ENCODE assay signal across 1 cellular context in genomic region chr3:3180421-3180820, GRCh38.
TF ChIP-seq lines count a peak whose summit lies in the region.

No MANE protein-coding gene starts in this region.

TF ChIP-seq in GM23338, 12 proteins besides CTCF, POLR2A, EP300 and RAD21:
- no peak for TF ChIP-seq REST (IDR thresholded peaks at IDR 0.05; ENCODE audit: unreplicated experiment)
- TF ChIP-seq JUNB (IDR thresholded peaks at IDR 0.05; ENCODE audit: unreplicated experiment): no peak
- TF ChIP-seq STAT1 (IDR thresholded peaks at IDR 0.05; ENCODE audit: unreplicated experiment): no peak
- no peak for TF ChIP-seq EZH2phosphoT487 (IDR thresholded peaks at IDR 0.05; ENCODE audit: unreplicated experiment)
- no peak for TF ChIP-seq POLR2AphosphoS5 (IDR thresholded peaks at IDR 0.05; ENCODE audit: low read depth)
- no peak for TF ChIP-seq ETS1 (IDR thresholded peaks at IDR 0.05)
- no peak for TF ChIP-seq EZH2 (IDR thresholded peaks at IDR 0.05; ENCODE audit: low read depth, unreplicated experiment)
- no peak for TF ChIP-seq NANOG (IDR thresholded peaks at IDR 0.05; ENCODE audit: borderline replicate concordance)
- TF ChIP-seq ZNF331 (CRISPR knock-in tag; IDR thresholded peaks at IDR 0.05; ENCODE audit: low read depth): no peak
- no peak for TF ChIP-seq ZNF114 (CRISPR knock-in tag; IDR thresholded peaks at IDR 0.05)
- no peak for TF ChIP-seq ZNF462 (CRISPR knock-in tag; IDR thresholded peaks at IDR 0.05)
- no peak for TF ChIP-seq CREB1 (CRISPR knock-in tag; IDR thresholded peaks at IDR 0.05; ENCODE audit: low read depth)
